Comparison of ENCODE assay signal across 8 cellular contexts in the genomic region with DNA sequence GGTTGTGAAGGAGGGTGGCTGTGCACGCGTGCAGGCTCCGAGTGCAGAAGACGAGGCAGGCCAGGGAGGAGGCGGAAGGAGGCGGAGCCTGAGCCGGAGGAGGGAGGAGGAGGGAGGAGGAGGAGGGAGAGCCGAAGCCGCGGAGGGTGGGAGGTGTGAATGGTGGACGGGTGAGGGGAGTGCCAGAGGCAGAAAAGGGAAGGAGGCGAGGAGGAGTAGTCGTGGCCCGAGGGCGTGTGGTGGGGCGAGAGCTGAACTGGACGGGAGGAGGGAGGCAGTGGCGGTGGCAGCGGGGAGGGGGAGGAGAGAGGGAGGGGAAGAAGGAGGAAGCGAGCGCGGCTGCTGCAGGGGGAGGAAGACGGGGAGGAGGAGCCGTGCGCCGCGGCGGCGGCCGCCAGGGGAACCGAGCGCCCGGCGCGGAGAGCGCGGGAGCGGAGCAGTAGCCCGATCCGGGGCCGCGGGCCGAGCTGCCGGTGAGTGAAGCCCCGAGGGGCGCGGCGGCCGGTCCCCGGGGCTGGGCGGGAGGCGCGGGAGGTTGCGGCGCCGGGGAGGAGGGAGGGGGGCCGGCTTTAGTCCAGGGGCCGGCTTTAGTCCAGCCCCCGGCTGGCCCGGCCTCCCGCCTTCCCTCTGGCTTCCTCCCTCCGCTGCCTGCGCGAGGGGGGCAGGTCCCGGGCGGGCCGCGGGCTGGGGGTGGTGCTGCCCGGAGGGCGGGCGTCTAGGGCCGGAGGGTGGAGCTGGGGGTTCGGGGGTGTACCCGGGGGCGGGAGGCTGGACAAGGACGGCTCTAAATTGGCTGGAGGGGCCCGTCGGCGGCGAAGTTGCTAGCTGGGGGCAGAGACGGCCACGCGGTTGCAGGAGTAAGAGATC. TPM values are rescaled to one million over a fixed set of nuclear protein-coding genes. Genes with fewer than 3 reads are reported as not detected.
DNase-seq lines count a peak whose midpoint lies in the region; ATAC-seq and TF ChIP-seq lines count a peak whose summit lies in the region.

A gene (plus strand): TSS at position 815 of the 867 bp plus-strand sequence. CDS start 661 bp downstream, outside the sequence.

- peak within 1 kb of the TSS; percentile 86 for H2AFZ ChIP-seq in hepatocyte

- peak within 1 kb of the TSS; percentile 59 to 83 for H3K27ac ChIP-seq in ascending aorta
- peak within 1 kb of the TSS; percentile 91 for H3K27ac ChIP-seq in hepatocyte

- intact Hi-C loops in ascending aorta (cut with DNase I): loop anchor here (2.0 to 10.0 kb wide), 7 partner anchors 80 to 1680 kb away; a partner anchor contains a TSS

- no peaks in the 10 kb centered on the region for H3K9me3 ChIP-seq in ascending aorta
- H3K9me3 ChIP-seq in hepatocyte (ENCODE audit: low read depth): no peaks in the 10 kb centered on the region

- peaks cover 8% of the 10 kb centered on the region for H3K36me3 Mint-ChIP-seq in T-helper 2 cell treated with Interferon-gamma antibody and Interleukin-4, amounts not matched to agents 5 μg/mL and 100 μg/mL, for 36 hours (ENCODE audit: low read depth)

- H4K20me1 ChIP-seq in hepatocyte (ENCODE audit: insufficient read depth, poor library complexity, severe bottlenecking): no peaks in the 10 kb centered on the region

- H3K27ac Mint-ChIP-seq in T-helper 2 cell treated with Interferon-gamma antibody and Interleukin-4, amounts not matched to agents 5 μg/mL and 100 μg/mL, for 36 hours: peak within 1 kb of the TSS; percentile 91

- H3K27me3 ChIP-seq in ascending aorta (no peaks in the 10 kb centered on the region), hepatocyte (no peaks in the 10 kb centered on the region)

- H3K4me3 ChIP-seq in ascending aorta (peak within 1 kb of the TSS; percentile 56 to 66), hepatocyte (peak within 1 kb of the TSS; percentile 64)

- peak; percentile 87 for ATAC-seq in GM18498 (IDR thresholded peaks at IDR 0.05; ENCODE audit: unreplicated experiment)
- ATAC-seq in HG02840 (IDR thresholded peaks at IDR 0.05; ENCODE audit: low FRiP score, unreplicated experiment): peak; percentile 73

- H3K9me2 ChIP-seq in hepatocyte (replicated peaks; ENCODE audit: insufficient read depth): no peaks in the 10 kb centered on the region

- no peaks in the 10 kb centered on the region for H3K9me3 Mint-ChIP-seq in T-helper 2 cell treated with Interferon-gamma antibody and Interleukin-4, amounts not matched to agents 5 μg/mL and 100 μg/mL, for 36 hours

- H3K79me2 ChIP-seq in hepatocyte: peaks cover 13% of the 10 kb centered on the region

- H3K4me2 ChIP-seq in hepatocyte: peak within 1 kb of the TSS; percentile 87

- peaks cover 30% of the 10 kb centered on the region for H3K4me1 Mint-ChIP-seq in T-helper 2 cell treated with Interferon-gamma antibody and Interleukin-4, amounts not matched to agents 5 μg/mL and 100 μg/mL, for 36 hours (ENCODE audit: low read depth)

- TF ChIP-seq CTCF in ascending aorta (IDR thresholded peaks at IDR 0.05) (peak in 1 of 3 experiments; percentile 32), hepatocyte (IDR thresholded peaks at IDR 0.05; ENCODE audit: poor library complexity) (no peak)

- WGBS in hepatocyte (ENCODE audit: low lambda C conversion rate, missing lambda C conversion rate): 40% methylated on average over 9 of the region's 83 CpGs

- peak; percentile 86 for DNase-seq in NCI-H146 (lab: John Stamatoyannopoulos, UW)
- peak; percentile 70 for DNase-seq in T-helper 2 cell treated with Interferon-gamma antibody and Interleukin-4, amounts not matched to agents 5 μg/mL and 100 μg/mL, for 36 hours (ENCODE audit: low spot score)
- DNase-seq in ascending aorta (ENCODE audit: low spot score in 2 of 2): peak; percentile 38 to 88
- DNase-seq in hepatocyte (ENCODE audit: low spot score): peak; percentile 83
- DNase-seq in retina: peak; percentile 80
- DNase-seq in COLO829 (ENCODE audit: low spot score): no peak

- no peaks in the 10 kb centered on the region for H3K4me1 ChIP-seq in ascending aorta
- peaks cover 3% of the 10 kb centered on the region for H3K4me1 ChIP-seq in hepatocyte (ENCODE audit: insufficient read depth)

- no peaks in the 10 kb centered on the region for H3K27me3 Mint-ChIP-seq in T-helper 2 cell treated with Interferon-gamma antibody and Interleukin-4, amounts not matched to agents 5 μg/mL and 100 μg/mL, for 36 hours (ENCODE audit: low read depth)

- H3K4me3 Mint-ChIP-seq in T-helper 2 cell treated with Interferon-gamma antibody and Interleukin-4, amounts not matched to agents 5 μg/mL and 100 μg/mL, for 36 hours: peak within 1 kb of the TSS; percentile 91

- H3K36me3 ChIP-seq in ascending aorta: no peaks in the 10 kb centered on the region
- no peaks in the 10 kb centered on the region for H3K36me3 ChIP-seq in hepatocyte (replicated peaks; ENCODE audit: insufficient read depth, low read depth)

RNA-seq across cellular contexts. Expression of the gene that starts here (rescaled TPM):
- 15.0 TPM for total RNA-seq in ascending aorta
- total RNA-seq in hepatocyte: 26.7 and 34.2 TPM in 2 replicates
- 3.1 and 5.4 TPM in 2 replicates for polyA plus RNA-seq in hepatocyte
